ENCODE assay signal across 9 cellular contexts in genomic region chr19:47729799-47730520, GRCh38. TPM values are rescaled to one million over a fixed set of nuclear protein-coding genes. Genes with fewer than 3 reads are reported as not detected.
DNase-seq lines count a peak whose midpoint lies in the region; ATAC-seq, FAIRE-seq and TF ChIP-seq lines count a peak whose summit lies in the region.
"Had no signal": no experiment of that assay in that cellular context is flagged by ENCODE, and none has a peak within 500 bp of the region (broad histone marks: within the 10 kb centered on the region; RNA-seq: fewer than 3 reads in every experiment).

No MANE protein-coding gene starts in this region.

- H3K9me3 ChIP-seq in Peyer's patch (no peaks in the 10 kb centered on the region), GM12878 (replicated peaks; ENCODE audit: control insufficient read depth, insufficient read depth, low read length) (no peaks in the 10 kb centered on the region; the same call in 2 of the 3 replicates)
- H3K9me3 ChIP-seq: neutrophil had no signal

- H2AFZ ChIP-seq in GM23338 (peak overlapping the region; percentile 96), GM12878 (ENCODE audit: control insufficient read depth, low read depth, low read length) (no peak overlapping the region)

- CTCF ChIA-PET in GM12878 (lab: Yijun Ruan, JAX): interaction anchor here (0.7 kb wide), 1 partner anchor 296 kb away, joined by 3 read pairs; no protein-coding TSS in a partner anchor

- H4K20me1 ChIP-seq in GM23338 (replicated peaks; ENCODE audit: insufficient read depth) (no peaks in the 10 kb centered on the region), GM12878 (ENCODE audit: control insufficient read depth, insufficient read depth) (no peaks in the 10 kb centered on the region)

- H3K4me2 ChIP-seq in GM23338 (peak overlapping the region; percentile 94), GM12878 (ENCODE audit: control insufficient read depth, insufficient read depth) (peak overlapping the region; percentile 17; the same call in 1 of the 2 replicates)

- H3K4me3 ChIP-seq in GM23338 (peak overlapping the region; percentile 85), Peyer's patch (peak overlapping the region in 1 of 4 donors; percentile 11), GM12878 (no peak overlapping the region)

- H3K27me3 Mint-ChIP-seq in GM23338 (ENCODE audit: insufficient read depth, low read depth, poor library complexity): peaks cover 15% of the 10 kb centered on the region

- TF ChIP-seq CTCF in GM23338 (conservative IDR thresholded peaks at IDR 0.05; ENCODE audit: low read depth in 2 of 2) (no peak), Peyer's patch (IDR thresholded peaks at IDR 0.05) (no peak), GM12878 (IDR thresholded peaks at IDR 0.05 in 2 of 3, conservative IDR thresholded peaks at IDR 0.05 in 1 of 3; ENCODE audit: control insufficient read depth in 2 of 3, extremely low read depth in 1 of 3, insufficient read depth in 1 of 3, low read depth in 3 of 3, low read length in 3 of 3) (no peak)

- peak; percentile 94 for ATAC-seq in GM23338
- ATAC-seq in GM12878: peak; percentile 77
- ATAC-seq in GM21360 (IDR thresholded peaks at IDR 0.05; ENCODE audit: unreplicated experiment): no peak
- ATAC-seq in GM18870 (IDR thresholded peaks at IDR 0.05; ENCODE audit: unreplicated experiment): no peak

- no peaks in the 10 kb centered on the region for H3K9me3 Mint-ChIP-seq in GM23338

- peaks cover 5% of the 10 kb centered on the region; the same call in 2 of the 3 replicates for H3K36me3 Mint-ChIP-seq in GM23338 (ENCODE audit: low read depth)

- FAIRE-seq in GM12878 (lab: Jason Lieb, UNC): no peak

- in situ Hi-C loops in GM12878 (cut with MboI): no loop called here

- POLR2A ChIA-PET in GM12878 (lab: Charles Lee): no interaction called here

- H3K27me3 ChIP-seq in GM23338 (ENCODE audit: insufficient read depth) (no peaks in the 10 kb centered on the region), Peyer's patch (no peaks in the 10 kb centered on the region), GM12878 (replicated peaks in 1 of 2; ENCODE audit: control insufficient read depth in 2 of 2, insufficient read depth in 2 of 2, low read length in 1 of 2) (0 out of 4 replicates have a peak, but pooled peaks cover 0 to 2% of the 10 kb centered on the region in 2 experiments)

- no peak for TF ChIP-seq RAD21 in GM12878 (IDR thresholded peaks at IDR 0.05; ENCODE audit: insufficient read depth, low read depth, low read length)

- H3K27ac ChIP-seq in GM23338 (ENCODE audit: low read depth) (peak overlapping the region; percentile 72; the same call in 1 of the 2 replicates), Peyer's patch (peak overlapping the region; percentile 27 to 74 (median 44)), GM12878 (ENCODE audit: control insufficient read depth, insufficient read depth) (no peak overlapping the region)
- H3K27ac ChIP-seq: neutrophil had no signal

- H3K27ac Mint-ChIP-seq in GM23338: peak overlapping the region; percentile 56; the same call in 1 of the 2 replicates

- no TSS peak for BruUV-seq in GM12878 (replicated peaks; lab: Mats Ljungman, UMichigan)

- no peak overlapping the region for H3K9ac ChIP-seq in GM12878 (ENCODE audit: control insufficient read depth, insufficient read depth, low read length)

- TF ChIP-seq EP300 in GM12878 (IDR thresholded peaks at IDR 0.05; ENCODE audit: borderline replicate concordance in 1 of 2, control insufficient read depth in 1 of 2, low read depth in 2 of 2, low read length in 2 of 2): no peak

- WGBS in GM12878 (ENCODE audit: insufficient coverage, insufficient replicate concordance, low lambda C conversion rate, missing lambda C conversion rate): 12% methylated on average over 22 of the region's 30 CpGs

- H3K36me3 ChIP-seq in GM23338 (ENCODE audit: insufficient read depth): no peaks in the 10 kb centered on the region
- H3K36me3 ChIP-seq in Peyer's patch: no peaks in the 10 kb centered on the region
- no peaks in the 10 kb centered on the region for H3K36me3 ChIP-seq in GM12878 (ENCODE audit: control insufficient read depth in 2 of 2, insufficient read depth in 2 of 2, low read length in 1 of 2)
- H3K36me3 ChIP-seq: neutrophil had no signal

- H3K4me1 Mint-ChIP-seq in GM23338: peaks cover 11% of the 10 kb centered on the region

- no peaks in the 10 kb centered on the region for H3K79me2 ChIP-seq in GM23338 (replicated peaks; ENCODE audit: insufficient read depth)
- no peaks in the 10 kb centered on the region for H3K79me2 ChIP-seq in GM12878 (ENCODE audit: control insufficient read depth, insufficient read depth, low read length)

- SMC1A ChIA-PET in GM12878 (lab: Charles Lee; ENCODE audit: uncharacterized antibody, unreplicated experiment): no interaction called here

- TF ChIP-seq POLR2A in Peyer's patch (IDR thresholded peaks at IDR 0.05) (no peak), GM12878 (IDR thresholded peaks at IDR 0.05; ENCODE audit: low read depth, low read length) (no peak)

- H3K4me1 ChIP-seq in GM23338 (ENCODE audit: insufficient read depth) (peaks cover 6% of the 10 kb centered on the region; the same call in 1 of the 2 replicates), Peyer's patch (peaks cover 0 to 21% (median 0%) of the 10 kb centered on the region in 4 donors), GM12878 (ENCODE audit: control insufficient read depth, insufficient read depth, low read length) (no peaks in the 10 kb centered on the region)

- RAD21 ChIA-PET in GM12878 (lab: Charles Lee; ENCODE audit: unreplicated experiment): no interaction called here

- H3K4me3 Mint-ChIP-seq in GM23338: peak overlapping the region; percentile 89

- H3K9me2 ChIP-seq in GM23338 (ENCODE audit: insufficient read depth): peaks cover 2% of the 10 kb centered on the region; the same call in 1 of the 2 replicates

- peak; percentile 97 for DNase-seq in GM23338 (ENCODE audit: low spot score)
- DNase-seq in Peyer's patch: peak in 1 of 3 donors; percentile 58
- DNase-seq in GM12878 (ENCODE audit: low read depth, low spot score): no peak
- peak; percentile 93 for DNase-seq in iPS-NIHi7 (ENCODE audit: extremely low spot score)
- DNase-seq in stimulated activated CD4-positive, alpha-beta T cell treated with anti-CD3 and anti-CD28 coated beads, Interleukin-15, amount 100 ng/mL, for 24 hours: peak; percentile 84
- no peak for DNase-seq in HCEC 1CT

- intact Hi-C loops in GM12878 (cut with micrococcal nuclease; ENCODE audit: unreplicated experiment): no loop called here

- peaks cover 8% of the 10 kb centered on the region; the same call in 1 of the 2 replicates for H3F3A ChIP-seq in GM23338 (replicated peaks; ENCODE audit: low read depth)

RNA-seq across cellular contexts. Expression of gene NOP53, which starts 15.4 kb away (rescaled TPM):
- total RNA-seq in GM23338 (2014; rRNA removed; shearing (Covaris generic)): 151 and 167 TPM in 2 replicates
- polyA plus RNA-seq in GM23338 (2016; fragmentation: Nextera tagmentation; extraction: Ambion mirVana) (192 and 211 TPM in 2 replicates), GM12878 (2011; rRNA removed) (198 and 222 TPM in 2 replicates), GM12878 (2014; fragmentation: Illumina TruSeq; extraction: Trizol) (69.0 and 148 TPM in 2 replicates), GM12878 (2014; fragmentation: Nextera tagmentation; extraction: Ambion mirVana) (10 to 100 TPM in 1 of 2 experiments, 1 to 10 TPM in 1; 6.0 to 32.3 TPM), GM12878 (2014; rRNA removed) (386 and 428 TPM in 2 replicates), GM12878 (2016; fragmentation: Nextera tagmentation; extraction: Ambion mirVana) (10 to 100 TPM; 71.4 to 94.2 TPM)
- total RNA-seq in Peyer's patch (100 to 1,000 TPM in 3 of 4 donors, 10 to 100 TPM in 1; 86.2 to 179 (median 159) TPM), GM12878 (2014; rRNA removed) (254 and 317 TPM in 2 replicates), GM12878 (2014; rRNA removed; fragmentation: Illumina TruSeq; extraction: Trizol) (180 and 186 TPM in 2 replicates), GM12878 (2021) (336 and 356 TPM in 2 replicates)
- 36.5 and 43.0 TPM in 2 replicates for total RNA-seq in GM12878 (2013; cell fraction: nucleolus; rRNA removed)
- 311 TPM for polyA plus RNA-seq in GM12878 (2011; ENCODE audit: low read depth)
- 205 and 251 TPM in 2 replicates for polyA plus RNA-seq in GM12878 (2011; cell fraction: cytosol; rRNA removed)
- polyA plus RNA-seq in GM12878 (2011; cell fraction: nucleus; rRNA removed): 117 and 146 TPM in 2 replicates
- polyA plus RNA-seq in GM12878 (2012): 464 and 758 TPM in 2 replicates
- 57.8 and 115 TPM in 2 replicates for polyA minus RNA-seq in GM12878 (2011; rRNA and poly(A)+ RNA removed)
- 79.2 and 82.4 TPM in 2 replicates for polyA minus RNA-seq in GM12878 (2011; cell fraction: cytosol; rRNA and poly(A)+ RNA removed)
- polyA minus RNA-seq in GM12878 (2011; cell fraction: nucleus; rRNA and poly(A)+ RNA removed): 28.7 and 44.8 TPM in 2 replicates

RNA-seq across cellular contexts. Expression of gene EHD2, which starts 16.7 kb away (rescaled TPM):
- total RNA-seq in GM23338 (2014; rRNA removed; shearing (Covaris generic)): 10.8 and 11.7 TPM in 2 replicates
- 6.6 TPM in 2 replicates for polyA plus RNA-seq in GM23338 (2016; fragmentation: Nextera tagmentation; extraction: Ambion mirVana)
- 100 to 1,000 TPM in 1 of 4 donors, 10 to 100 TPM in 3; 11.2 to 117 (median 23.0) TPM for total RNA-seq in Peyer's patch
- total RNA-seq in GM12878 (2013; cell fraction: nucleolus; rRNA removed): not detected in 2 replicates
- not detected in 2 replicates for total RNA-seq in GM12878 (2014; rRNA removed)
- total RNA-seq in GM12878 (2014; rRNA removed; fragmentation: Illumina TruSeq; extraction: Trizol): not detected in 2 replicates
- total RNA-seq in GM12878 (2021): 0.23 and 0.27 TPM in 2 replicates
- not detected for polyA plus RNA-seq in GM12878 (2011; ENCODE audit: low read depth)
- not detected in 2 replicates for polyA plus RNA-seq in GM12878 (2011; rRNA removed)
- not detected in 2 replicates for polyA plus RNA-seq in GM12878 (2011; cell fraction: cytosol; rRNA removed)
- polyA plus RNA-seq in GM12878 (2011; cell fraction: nucleus; rRNA removed): not detected in 2 replicates
- not detected in 2 replicates for polyA plus RNA-seq in GM12878 (2012)
- not detected in 2 replicates for polyA plus RNA-seq in GM12878 (2014; fragmentation: Illumina TruSeq; extraction: Trizol)
- not detected for polyA plus RNA-seq in GM12878 (2014; fragmentation: Nextera tagmentation; extraction: Ambion mirVana)
- not detected in 2 replicates for polyA plus RNA-seq in GM12878 (2014; rRNA removed)
- polyA plus RNA-seq in GM12878 (2016; fragmentation: Nextera tagmentation; extraction: Ambion mirVana): under 1 TPM; 0.12 to 0.24 TPM
- polyA minus RNA-seq in GM12878 (2011; rRNA and poly(A)+ RNA removed): 0.15 TPM in 1 of 2 replicates, not detected in the other
- polyA minus RNA-seq in GM12878 (2011; cell fraction: cytosol; rRNA and poly(A)+ RNA removed): not detected in 2 replicates
- polyA minus RNA-seq in GM12878 (2011; cell fraction: nucleus; rRNA and poly(A)+ RNA removed): not detected in 2 replicates

RNA-seq across cellular contexts. Expression of gene SELENOW, which starts 48.5 kb away (rescaled TPM):
- total RNA-seq in GM23338 (2014; rRNA removed; shearing (Covaris generic)): 524 and 558 TPM in 2 replicates
- polyA plus RNA-seq in GM23338 (2016; fragmentation: Nextera tagmentation; extraction: Ambion mirVana) (811 and 820 TPM in 2 replicates), GM12878 (2011; rRNA removed) (50.1 and 70.5 TPM in 2 replicates), GM12878 (2014; fragmentation: Illumina TruSeq; extraction: Trizol) (49.6 and 71.6 TPM in 2 replicates), GM12878 (2014; fragmentation: Nextera tagmentation; extraction: Ambion mirVana) (100 to 1,000 TPM; 127 to 186 TPM), GM12878 (2014; rRNA removed) (107 and 114 TPM in 2 replicates), GM12878 (2016; fragmentation: Nextera tagmentation; extraction: Ambion mirVana) (100 to 1,000 TPM in 1 of 2 experiments, 10 to 100 TPM in 1; 95.4 to 106 TPM)
- total RNA-seq in Peyer's patch (100 to 1,000 TPM; 247 to 321 (median 276) TPM), GM12878 (2014; rRNA removed) (120 and 125 TPM in 2 replicates), GM12878 (2014; rRNA removed; fragmentation: Illumina TruSeq; extraction: Trizol) (58.5 and 62.8 TPM in 2 replicates), GM12878 (2021) (53.3 and 55.6 TPM in 2 replicates)
- total RNA-seq in GM12878 (2013; cell fraction: nucleolus; rRNA removed): 15.6 and 16.9 TPM in 2 replicates
- 37.1 TPM for polyA plus RNA-seq in GM12878 (2011; ENCODE audit: low read depth)
- 105 and 116 TPM in 2 replicates for polyA plus RNA-seq in GM12878 (2011; cell fraction: cytosol; rRNA removed)
- polyA plus RNA-seq in GM12878 (2011; cell fraction: nucleus; rRNA removed): 56.0 and 61.1 TPM in 2 replicates
- polyA plus RNA-seq in GM12878 (2012): 51.6 and 51.9 TPM in 2 replicates
- polyA minus RNA-seq in GM12878 (2011; rRNA and poly(A)+ RNA removed): 11.3 and 36.4 TPM in 2 replicates
- 13.6 and 13.9 TPM in 2 replicates for polyA minus RNA-seq in GM12878 (2011; cell fraction: cytosol; rRNA and poly(A)+ RNA removed)
- 9.9 and 16.6 TPM in 2 replicates for polyA minus RNA-seq in GM12878 (2011; cell fraction: nucleus; rRNA and poly(A)+ RNA removed)

Comparison
In these comparisons a context has a peak if more than half of its experiments do, and no peak if none do; other contexts are left out.
1. ATAC-seq: peak in GM23338 (single experiment) and GM12878 (single experiment); none in GM21360 (single experiment) and GM18870 (single experiment).
2. DNase-seq: peak in GM23338 (single experiment), iPS-NIHi7 (single experiment) and stimulated activated CD4-positive, alpha-beta T cell treated with anti-CD3 and anti-CD28 coated beads, Interleukin-15, amount 100 ng/mL, for 24 hours (single experiment); none in GM12878 (single experiment) and HCEC 1CT (single experiment).